In genomic region chr5:144944936-144945335, GRCh38 we compare ENCODE assay signal across 16 cellular contexts.
"Had no signal": no experiment of that assay in that cellular context is flagged by ENCODE, and none has a peak within 500 bp of the region (broad histone marks: within the 10 kb centered on the region; RNA-seq: fewer than 3 reads in every experiment).

No MANE protein-coding gene starts in this region.

- H3K4me1 ChIP-seq: esophagus squamous epithelium, tibial artery had no signal

- ATAC-seq: activated T-helper 17 cell treated with anti-CD3 and anti-CD28 coated beads, Interleukin-2, amount 50 U/mL, for 72 hours; naive thymus-derived CD8-positive, alpha-beta T cell; stimulated activated naive B cell treated with anti-CD40 and anti-IgM and Interleukin-4, amounts not matched to agents 10 μg/mL and 1 μg/mL and 100 μg/mL, for 72 hours had no signal

- H3K36me3 ChIP-seq: esophagus squamous epithelium, tibial artery had no signal

- DNase-seq: activated CD4-positive, CD25-positive, alpha-beta regulatory T cell treated with anti-CD3 and anti-CD28 coated beads, Interleukin-2, amount 50 U/mL, for 72 hours; activated naive CD4-positive, alpha-beta T cell treated with Interleukin-2 at 50 U/mL for 16 hours; aorta; cortex of kidney; effector CD8-positive, alpha-beta T cell; esophagus squamous epithelium; foreskin melanocyte; head of caudate nucleus; kidney glomerular epithelial cell; mesenchymal stem cell; naive thymus-derived CD8-positive, alpha-beta T cell; posterior cingulate gyrus; stimulated activated CD4-positive, alpha-beta T cell treated with anti-CD3 and anti-CD28 coated beads, Interleukin-2, amount 100 ng/mL, for 48 hours; stimulated activated naive B cell treated with anti-CD40 and anti-IgM and Interleukin-4, amounts not matched to agents 10 μg/mL and 1 μg/mL and 100 μg/mL, for 72 hours; tibial artery had no signal

- H3K36me3 Mint-ChIP-seq: naive thymus-derived CD8-positive, alpha-beta T cell; stimulated activated naive B cell treated with anti-CD40 and anti-IgM and Interleukin-4, amounts not matched to agents 10 μg/mL and 1 μg/mL and 100 μg/mL, for 72 hours had no signal

- H3K27ac ChIP-seq: esophagus squamous epithelium, tibial artery had no signal

- H3K4me3 Mint-ChIP-seq: activated T-helper 17 cell treated with anti-CD3 and anti-CD28 coated beads, Interleukin-2, amount 50 U/mL, for 72 hours; naive thymus-derived CD8-positive, alpha-beta T cell; stimulated activated naive B cell treated with anti-CD40 and anti-IgM and Interleukin-4, amounts not matched to agents 10 μg/mL and 1 μg/mL and 100 μg/mL, for 72 hours had no signal

- H3K4me1 Mint-ChIP-seq: activated T-helper 17 cell treated with anti-CD3 and anti-CD28 coated beads, Interleukin-2, amount 50 U/mL, for 72 hours; naive thymus-derived CD8-positive, alpha-beta T cell; stimulated activated naive B cell treated with anti-CD40 and anti-IgM and Interleukin-4, amounts not matched to agents 10 μg/mL and 1 μg/mL and 100 μg/mL, for 72 hours had no signal

- H3K27me3 ChIP-seq: esophagus squamous epithelium, tibial artery had no signal

- H3K9me3 ChIP-seq: esophagus squamous epithelium, tibial artery had no signal

- H3K4me3 ChIP-seq: esophagus squamous epithelium, tibial artery had no signal

- H3K9me3 Mint-ChIP-seq: stimulated activated naive B cell treated with anti-CD40 and anti-IgM and Interleukin-4, amounts not matched to agents 10 μg/mL and 1 μg/mL and 100 μg/mL, for 72 hours had no signal

- H3K27ac Mint-ChIP-seq: activated T-helper 17 cell treated with anti-CD3 and anti-CD28 coated beads, Interleukin-2, amount 50 U/mL, for 72 hours; naive thymus-derived CD8-positive, alpha-beta T cell; stimulated activated naive B cell treated with anti-CD40 and anti-IgM and Interleukin-4, amounts not matched to agents 10 μg/mL and 1 μg/mL and 100 μg/mL, for 72 hours had no signal
